ENCODE assay signal across 11 cellular contexts in genomic region chr6:43570876-43571441, GRCh38. TPM values are rescaled to one million over a fixed set of nuclear protein-coding genes. Genes with fewer than 3 reads are reported as not detected.
A peak's percentile ranks its signal among the peaks of the same experiment; 100 is the strongest.
DNase-seq lines count a peak whose midpoint lies in the region; ATAC-seq and TF ChIP-seq lines count a peak whose summit lies in the region.
"Had no signal": no experiment of that assay in that cellular context is flagged by ENCODE, and none has a peak within 500 bp of the region (broad histone marks: within the 10 kb centered on the region; RNA-seq: fewer than 3 reads in every experiment).

No MANE protein-coding gene starts in this region.

- no peak for TF ChIP-seq CTCF in activated CD8-positive, alpha-beta T cell treated with anti-CD3 and anti-CD28 coated beads for 36 hours (IDR thresholded peaks at IDR 0.05)

- DNase-seq in activated CD4-positive, alpha-beta T cell treated with anti-CD3 and anti-CD28 coated beads, Interleukin-2, amount 10 ng/mL, durations not matched to agents 24 days and 14 days, result peak; percentile 70
- DNase-seq in activated CD4-positive, alpha-beta T cell treated with anti-CD3 and anti-CD28 coated beads, Interleukin-2, amount 50 U/mL, for 1 hour, result no peak
- peak; percentile 10 for DNase-seq in activated CD8-positive, alpha-beta T cell treated with anti-CD3 and anti-CD28 coated beads for 36 hours
- DNase-seq in trophoblast cell (peak; percentile 14 to 65), hypothalamus (lab: John Stamatoyannopoulos, UW) (no peak)
- DNase-seq: activated CD8-positive, alpha-beta memory T cell treated with anti-CD3 and anti-CD28 coated beads, Interleukin-2, amount 50 U/mL, for 4 hours; H7 had no signal

- H4K12ac ChIP-seq in trophoblast cell (ENCODE audit: low read depth, low read length), result no peak overlapping the region

- H3K9me3 ChIP-seq in trophoblast cell (ENCODE audit: insufficient read depth, low read depth, low read length), result no peaks in the 10 kb centered on the region

- intact Hi-C loops in activated CD4-positive, alpha-beta T cell treated with anti-CD3 and anti-CD28 coated beads, Interleukin-2, amount 10 ng/mL, durations not matched to agents 24 days and 14 days (cut with micrococcal nuclease), result loop anchor here (10.0 kb wide), 2 partner anchors 186 to 674 kb away; partner anchors contain the start of gene HSP90AB1
- intact Hi-C loops in activated CD8-positive, alpha-beta T cell treated with anti-CD3 and anti-CD28 coated beads for 36 hours (cut with micrococcal nuclease), result no loop called here

- H3K4me3 ChIP-seq in trophoblast cell (ENCODE audit: low read depth, low read length), result no peak overlapping the region

- H3K36me3 Mint-ChIP-seq in activated CD4-positive, alpha-beta T cell treated with anti-CD3 and anti-CD28 coated beads, Interleukin-2, amount 10 ng/mL, durations not matched to agents 24 days and 14 days (ENCODE audit: low read depth), result peaks cover 62% of the 10 kb centered on the region
- H3K36me3 Mint-ChIP-seq in activated CD8-positive, alpha-beta T cell treated with anti-CD3 and anti-CD28 coated beads for 36 hours (ENCODE audit: low read depth), result peaks cover 50% of the 10 kb centered on the region

- H4K91ac ChIP-seq in trophoblast cell (ENCODE audit: low read depth, low read length), result no peak overlapping the region

- no peak overlapping the region for H4K8ac ChIP-seq in trophoblast cell (ENCODE audit: low read depth, low read length)

- H3K4me1 ChIP-seq in trophoblast cell (ENCODE audit: control insufficient read depth in 1 of 2, insufficient read depth in 2 of 2, low read length in 2 of 2), result no peaks in the 10 kb centered on the region

- WGBS in trophoblast cell (ENCODE audit: extremely low coverage, insufficient coverage, insufficient read length), result no CpG with 5 or more reads among the region's 5 CpGs

- H3K4ac ChIP-seq in trophoblast cell (ENCODE audit: low read depth, low read length), result no peak overlapping the region

- peak; percentile 45 for ATAC-seq in activated CD8-positive, alpha-beta T cell treated with anti-CD3 and anti-CD28 coated beads for 36 hours
- ATAC-seq in HG02884 (IDR thresholded peaks at IDR 0.05; ENCODE audit: unreplicated experiment), result no peak
- ATAC-seq: Panc1 had no signal

- peak overlapping the region; percentile 36 for H3K4me3 Mint-ChIP-seq in activated CD4-positive, alpha-beta T cell treated with anti-CD3 and anti-CD28 coated beads, Interleukin-2, amount 10 ng/mL, durations not matched to agents 24 days and 14 days
- no peak overlapping the region for H3K4me3 Mint-ChIP-seq in activated CD8-positive, alpha-beta T cell treated with anti-CD3 and anti-CD28 coated beads for 36 hours
- H3K4me3 Mint-ChIP-seq: mesothelial cell of epicardium had no signal

- H2AFZ ChIP-seq in trophoblast cell (ENCODE audit: insufficient read depth, low read length, poor library complexity), result no peak overlapping the region

- H3K27ac Mint-ChIP-seq in activated CD4-positive, alpha-beta T cell treated with anti-CD3 and anti-CD28 coated beads, Interleukin-2, amount 10 ng/mL, durations not matched to agents 24 days and 14 days, result peak overlapping the region; percentile 88
- H3K27ac Mint-ChIP-seq in activated CD8-positive, alpha-beta T cell treated with anti-CD3 and anti-CD28 coated beads for 36 hours, result peak overlapping the region; percentile 90
- H3K27ac Mint-ChIP-seq: IgD-negative memory B cell, mesothelial cell of epicardium had no signal

- no peaks in the 10 kb centered on the region for H3K27me3 Mint-ChIP-seq in activated CD4-positive, alpha-beta T cell treated with anti-CD3 and anti-CD28 coated beads, Interleukin-2, amount 10 ng/mL, durations not matched to agents 24 days and 14 days
- H3K27me3 Mint-ChIP-seq in activated CD8-positive, alpha-beta T cell treated with anti-CD3 and anti-CD28 coated beads for 36 hours, result no peaks in the 10 kb centered on the region
- H3K27me3 Mint-ChIP-seq: IgD-negative memory B cell had no signal

- no peak overlapping the region for H2BK12ac ChIP-seq in trophoblast cell (ENCODE audit: low read length)

- no peak overlapping the region for H3K4me2 ChIP-seq in trophoblast cell (ENCODE audit: low read length)

- peaks cover 6% of the 10 kb centered on the region for H3K79me1 ChIP-seq in trophoblast cell (ENCODE audit: low read length)

- H3K36me3 ChIP-seq in trophoblast cell (ENCODE audit: control insufficient read depth in 1 of 2, insufficient read depth in 2 of 2, low read length in 2 of 2), result peaks cover 24 to 30% of the 10 kb centered on the region in 2 experiments

- no peaks in the 10 kb centered on the region for H3K27me3 ChIP-seq in trophoblast cell (ENCODE audit: insufficient read depth, low read length)

- no peak overlapping the region for H2BK120ac ChIP-seq in trophoblast cell (ENCODE audit: insufficient read depth, low read length, poor library complexity)

- H3K18ac ChIP-seq in trophoblast cell (ENCODE audit: low read length), result no peak overlapping the region

- no peak overlapping the region for H2AK5ac ChIP-seq in trophoblast cell (ENCODE audit: low read length)

- no peak overlapping the region for H3K23ac ChIP-seq in trophoblast cell (ENCODE audit: low read length)

- peaks cover 7% of the 10 kb centered on the region for H3K79me2 ChIP-seq in trophoblast cell (ENCODE audit: control insufficient read depth, insufficient read depth, low read length, poor library complexity)

- H3K14ac ChIP-seq in trophoblast cell (ENCODE audit: low read length), result no peak overlapping the region

- H3K9me3 Mint-ChIP-seq in activated CD4-positive, alpha-beta T cell treated with anti-CD3 and anti-CD28 coated beads, Interleukin-2, amount 10 ng/mL, durations not matched to agents 24 days and 14 days, result no peaks in the 10 kb centered on the region
- no peaks in the 10 kb centered on the region for H3K9me3 Mint-ChIP-seq in activated CD8-positive, alpha-beta T cell treated with anti-CD3 and anti-CD28 coated beads for 36 hours
- H3K9me3 Mint-ChIP-seq: IgD-negative memory B cell, mesothelial cell of epicardium had no signal

- peaks cover 27% of the 10 kb centered on the region for H3K4me1 Mint-ChIP-seq in activated CD4-positive, alpha-beta T cell treated with anti-CD3 and anti-CD28 coated beads, Interleukin-2, amount 10 ng/mL, durations not matched to agents 24 days and 14 days
- peaks cover 26% of the 10 kb centered on the region for H3K4me1 Mint-ChIP-seq in activated CD8-positive, alpha-beta T cell treated with anti-CD3 and anti-CD28 coated beads for 36 hours (ENCODE audit: low read depth)

- CTCF ChIA-PET in activated CD8-positive, alpha-beta T cell treated with anti-CD3 and anti-CD28 coated beads for 36 hours (lab: Charles Lee), result interaction anchor here (0.6 to 3.2 kb wide), 3 partner anchors 15 to 64 kb away, joined by 3 to 16 read pairs (median 3); no protein-coding TSS in a partner anchor

- POLR2A ChIA-PET in activated CD8-positive, alpha-beta T cell treated with anti-CD3 and anti-CD28 coated beads for 36 hours (lab: Charles Lee), result interaction anchor here (1.3 to 2.3 kb wide), 6 partner anchors 16 to 59 kb away, joined by 3 to 19 read pairs (median 4); partner anchors contain the start of gene GTPBP2

- H3K9ac ChIP-seq in trophoblast cell (ENCODE audit: low read length), result no peak overlapping the region

- no peak overlapping the region for H3K27ac ChIP-seq in trophoblast cell (ENCODE audit: low read depth, low read length)

- H2BK5ac ChIP-seq in trophoblast cell (ENCODE audit: low read depth, low read length, poor library complexity), result no peak overlapping the region

RNA-seq across cellular contexts. Expression of gene XPO5, which starts 4.9 kb away (rescaled TPM):
- total RNA-seq in activated CD4-positive, alpha-beta T cell treated with anti-CD3 and anti-CD28 coated beads, Interleukin-2, amount 10 ng/mL, durations not matched to agents 24 days and 14 days, result 143 and 145 TPM in 2 replicates
- total RNA-seq in activated CD8-positive, alpha-beta T cell treated with anti-CD3 and anti-CD28 coated beads for 36 hours, result 10 to 100 TPM; 92.3 to 92.6 TPM
- 27.8 and 30.9 TPM in 2 replicates for polyA plus RNA-seq in trophoblast cell (2013)

RNA-seq across cellular contexts. Expression of gene POLH, which starts 5.0 kb away (rescaled TPM):
- total RNA-seq in activated CD4-positive, alpha-beta T cell treated with anti-CD3 and anti-CD28 coated beads, Interleukin-2, amount 10 ng/mL, durations not matched to agents 24 days and 14 days, result 34.2 and 37.9 TPM in 2 replicates
- 10 to 100 TPM; 37.9 to 42.1 TPM for total RNA-seq in activated CD8-positive, alpha-beta T cell treated with anti-CD3 and anti-CD28 coated beads for 36 hours
- 11.2 and 12.6 TPM in 2 replicates for polyA plus RNA-seq in trophoblast cell (2013)

RNA-seq across cellular contexts. Expression of gene POLR1C, which starts 54.1 kb away (rescaled TPM):
- total RNA-seq in activated CD4-positive, alpha-beta T cell treated with anti-CD3 and anti-CD28 coated beads, Interleukin-2, amount 10 ng/mL, durations not matched to agents 24 days and 14 days, result 91.7 TPM in 2 replicates
- total RNA-seq in activated CD8-positive, alpha-beta T cell treated with anti-CD3 and anti-CD28 coated beads for 36 hours, result 10 to 100 TPM; 43.1 to 50.5 TPM
- 23.9 and 25.0 TPM in 2 replicates for polyA plus RNA-seq in trophoblast cell (2013)

RNA-seq across cellular contexts. Expression of gene YIPF3, which starts 54.2 kb away (rescaled TPM):
- 47.7 and 52.1 TPM in 2 replicates for total RNA-seq in activated CD4-positive, alpha-beta T cell treated with anti-CD3 and anti-CD28 coated beads, Interleukin-2, amount 10 ng/mL, durations not matched to agents 24 days and 14 days
- total RNA-seq in activated CD8-positive, alpha-beta T cell treated with anti-CD3 and anti-CD28 coated beads for 36 hours, result 10 to 100 TPM; 32.6 to 33.9 TPM
- polyA plus RNA-seq in trophoblast cell (2013), result 124 and 129 TPM in 2 replicates

RNA-seq across cellular contexts. Expression of gene GTPBP2, which starts 58.1 kb away (rescaled TPM):
- 69.4 and 70.3 TPM in 2 replicates for total RNA-seq in activated CD4-positive, alpha-beta T cell treated with anti-CD3 and anti-CD28 coated beads, Interleukin-2, amount 10 ng/mL, durations not matched to agents 24 days and 14 days
- total RNA-seq in activated CD8-positive, alpha-beta T cell treated with anti-CD3 and anti-CD28 coated beads for 36 hours, result 10 to 100 TPM; 46.2 to 55.3 TPM
- polyA plus RNA-seq in trophoblast cell (2013), result 55.6 and 59.2 TPM in 2 replicates

Comparison
In these comparisons a context has a peak if more than half of its experiments do, and no peak if none do; other contexts are left out.
1. DNase-seq: peak in activated CD4-positive, alpha-beta T cell treated with anti-CD3 and anti-CD28 coated beads, Interleukin-2, amount 10 ng/mL, durations not matched to agents 24 days and 14 days (single experiment), activated CD8-positive, alpha-beta T cell treated with anti-CD3 and anti-CD28 coated beads for 36 hours (single experiment) and trophoblast cell (2 of 2); none in activated CD4-positive, alpha-beta T cell treated with anti-CD3 and anti-CD28 coated beads, Interleukin-2, amount 50 U/mL, for 1 hour (single experiment) and hypothalamus (0 of 51).